In the genomic region with DNA sequence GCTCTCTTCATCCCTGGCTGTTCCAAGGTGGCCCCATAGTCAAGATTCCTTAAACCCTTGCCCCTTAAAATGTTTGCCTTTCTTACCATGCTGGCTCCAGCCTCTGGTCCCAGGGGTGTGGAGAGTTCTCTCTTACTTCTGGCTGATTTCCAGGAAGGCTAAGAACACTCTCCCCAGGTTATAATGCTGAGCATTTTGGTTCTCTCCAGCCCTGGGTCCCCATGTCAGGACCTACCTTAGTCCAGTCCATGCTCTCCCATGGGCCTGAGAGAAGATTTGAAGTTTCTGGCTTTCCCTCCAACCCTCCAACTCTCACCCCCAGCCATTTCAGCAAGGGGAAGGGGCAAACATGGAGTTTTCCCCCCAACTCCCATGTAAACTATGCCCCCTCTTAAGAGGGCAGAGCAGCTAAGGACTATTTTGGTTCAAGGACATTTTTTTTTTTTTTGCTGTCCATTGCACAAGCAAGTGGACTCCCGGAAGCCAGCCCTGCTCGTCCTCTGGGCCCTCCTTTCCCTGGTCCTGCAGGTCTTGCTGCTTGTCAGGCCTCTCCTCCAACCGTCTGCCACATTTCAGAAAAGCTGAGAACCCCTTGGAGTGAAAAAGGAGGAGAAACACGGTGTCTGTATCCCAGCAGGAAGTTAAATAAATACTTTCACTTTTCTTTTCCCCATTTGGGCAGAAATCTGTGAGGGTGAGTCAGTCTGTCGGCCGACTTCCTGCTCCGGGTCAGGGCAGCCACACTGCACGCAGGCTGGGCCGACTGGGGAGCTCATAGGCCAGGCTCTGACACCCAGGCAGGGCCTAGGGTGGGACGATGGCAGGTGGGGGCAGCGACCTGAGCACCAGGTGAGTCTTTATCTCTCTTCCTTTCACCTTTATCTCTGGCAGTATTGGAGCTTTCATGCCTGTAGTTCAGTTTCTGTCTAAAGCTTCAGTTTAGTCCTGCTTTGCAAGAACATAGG, we compare ENCODE assay signal across 8 cellular contexts. TPM values are rescaled to one million over a fixed set of nuclear protein-coding genes. Genes with fewer than 3 reads are reported as not detected.
DNase-seq lines count a peak whose midpoint lies in the region; ATAC-seq, FAIRE-seq and TF ChIP-seq lines count a peak whose summit lies in the region.

A gene (plus strand): TSS at position 741 of the 965 bp plus-strand sequence. CDS start 77 bp downstream, at position 818.

- H3K4me2 ChIP-seq in GM12878 (ENCODE audit: control insufficient read depth, insufficient read depth) = peak within 1 kb of the TSS; percentile 96

- in situ Hi-C loops in GM12878 (cut with MboI) = no loop called here

- no peak for TF ChIP-seq EP300 in GM12878 (IDR thresholded peaks at IDR 0.05; ENCODE audit: borderline replicate concordance in 1 of 2, control insufficient read depth in 1 of 2, low read depth in 2 of 2, low read length in 2 of 2)

- intact Hi-C loops in GM12878 (cut with micrococcal nuclease; ENCODE audit: unreplicated experiment) = loop anchor here (5.0 kb wide), 4 partner anchors 91 to 286 kb away; a partner anchor contains a TSS

- H3K27ac ChIP-seq in GM12878 (ENCODE audit: control insufficient read depth, insufficient read depth) = peak within 1 kb of the TSS; percentile 96

- no peaks in the 10 kb centered on the region for H3K4me1 Mint-ChIP-seq in glutamatergic neuron (ENCODE audit: low read depth, unreplicated experiment)

- H4K20me1 ChIP-seq in GM12878 (ENCODE audit: control insufficient read depth, insufficient read depth) = no peaks in the 10 kb centered on the region

- no peak for TF ChIP-seq CTCF in GM12878 (IDR thresholded peaks at IDR 0.05 in 2 of 3, conservative IDR thresholded peaks at IDR 0.05 in 1 of 3; ENCODE audit: control insufficient read depth in 2 of 3, extremely low read depth in 1 of 3, insufficient read depth in 1 of 3, low read depth in 3 of 3, low read length in 3 of 3)
- TF ChIP-seq CTCF in glutamatergic neuron (IDR thresholded peaks at IDR 0.05; ENCODE audit: partially characterized antibody, unreplicated experiment) = no peak

- H3K9me3 ChIP-seq in GM12878 (replicated peaks; ENCODE audit: control insufficient read depth, insufficient read depth, low read length) = no peaks in the 10 kb centered on the region; the same call in 1 of the 3 replicates

- no peak within 1 kb of the TSS for H3K27ac Mint-ChIP-seq in glutamatergic neuron (ENCODE audit: unreplicated experiment)

- CTCF ChIA-PET in GM12878 (lab: Yijun Ruan, JAX) = interaction anchor here (0.6 to 2.3 kb wide), 9 partner anchors 8 to 318 kb away, joined by 3 to 8 read pairs (median 3); no protein-coding TSS in a partner anchor

- no peaks in the 10 kb centered on the region for H3K4me1 ChIP-seq in GM12878 (ENCODE audit: control insufficient read depth, insufficient read depth, low read length)

- no peaks in the 10 kb centered on the region for H3K36me3 ChIP-seq in GM12878 (ENCODE audit: control insufficient read depth in 2 of 2, insufficient read depth in 2 of 2, low read length in 1 of 2)

- RAD21 ChIA-PET in GM12878 (lab: Charles Lee; ENCODE audit: unreplicated experiment) = interaction anchor here (1.0 to 2.1 kb wide), 17 partner anchors 8 to 284 kb away, joined by 3 to 14 read pairs (median 5); a partner anchor contains a TSS

- SMC1A ChIA-PET in GM12878 (lab: Charles Lee; ENCODE audit: uncharacterized antibody, unreplicated experiment) = interaction anchor here (0.7 to 4.0 kb wide), 22 partner anchors 9 to 288 kb away, joined by 3 to 23 read pairs (median 4); a partner anchor contains a TSS

- H3K9me3 Mint-ChIP-seq in glutamatergic neuron (ENCODE audit: unreplicated experiment) = no peaks in the 10 kb centered on the region

- POLR2A ChIA-PET in GM12878 (lab: Charles Lee) = interaction anchor here (0.6 to 2.4 kb wide), 11 partner anchors 8 to 261 kb away, joined by 3 to 12 read pairs (median 5); a partner anchor contains a TSS

- no peak for TF ChIP-seq RAD21 in GM12878 (IDR thresholded peaks at IDR 0.05; ENCODE audit: insufficient read depth, low read depth, low read length)

- H3K79me2 ChIP-seq in GM12878 (ENCODE audit: control insufficient read depth, insufficient read depth, low read length) = peaks cover 8% of the 10 kb centered on the region

- peak within 1 kb of the TSS; percentile 78 for H3K4me3 ChIP-seq in GM12878

- peak within 1 kb of the TSS; percentile 87 for H3K9ac ChIP-seq in GM12878 (ENCODE audit: control insufficient read depth, insufficient read depth, low read length)

- H3K36me3 Mint-ChIP-seq in glutamatergic neuron (ENCODE audit: unreplicated experiment) = peaks cover 10% of the 10 kb centered on the region

- H3K27me3 Mint-ChIP-seq in glutamatergic neuron (ENCODE audit: unreplicated experiment) = peaks cover 2% of the 10 kb centered on the region

- no peaks in the 10 kb centered on the region for H3K27me3 ChIP-seq in GM12878 (replicated peaks in 1 of 2; ENCODE audit: control insufficient read depth in 2 of 2, insufficient read depth in 2 of 2, low read length in 1 of 2)

- under 1% methylated on average over 11 of the region's 11 CpGs for WGBS in GM12878 (ENCODE audit: insufficient coverage, insufficient replicate concordance, low lambda C conversion rate, missing lambda C conversion rate)

- peak; percentile 95 for FAIRE-seq in GM12878 (lab: Jason Lieb, UNC)

- ATAC-seq in GM21390 (IDR thresholded peaks at IDR 0.05; ENCODE audit: unreplicated experiment) = peak; percentile 90
- ATAC-seq in GM12878 = peak; percentile 96

- DNase-seq in CMK (ENCODE audit: low read depth) = peak; percentile 24
- DNase-seq in HT1080 (ENCODE audit: low read depth) = peak; percentile 88
- DNase-seq in T1000 (lab: John Stamatoyannopoulos, UW) = peak; percentile 42
- peak; percentile 55 for DNase-seq in GM12878 (ENCODE audit: low read depth, low spot score)
- peak; percentile 90 for DNase-seq in kidney tubule cell (ENCODE audit: low spot score)
- DNase-seq in stimulated activated CD4-positive, alpha-beta T cell treated with anti-CD3 and anti-CD28 coated beads, Interleukin-2, amount 100 ng/mL, for 48 hours = peak; percentile 54 to 60
- DNase-seq in glutamatergic neuron = no peak

- peak; percentile 81 for TF ChIP-seq POLR2A in GM12878 (IDR thresholded peaks at IDR 0.05; ENCODE audit: low read depth, low read length)

- no TSS peak for BruUV-seq in GM12878 (replicated peaks; lab: Mats Ljungman, UMichigan)

- peak within 1 kb of the TSS; percentile 87 for H2AFZ ChIP-seq in GM12878 (ENCODE audit: control insufficient read depth, low read depth, low read length)

- H3K4me3 Mint-ChIP-seq in glutamatergic neuron (ENCODE audit: unreplicated experiment) = no peak within 1 kb of the TSS

TF ChIP-seq in GM12878, 131 proteins besides CTCF, POLR2A, EP300 and RAD21 (continues in another document):
- TF ChIP-seq, protein P1, sequence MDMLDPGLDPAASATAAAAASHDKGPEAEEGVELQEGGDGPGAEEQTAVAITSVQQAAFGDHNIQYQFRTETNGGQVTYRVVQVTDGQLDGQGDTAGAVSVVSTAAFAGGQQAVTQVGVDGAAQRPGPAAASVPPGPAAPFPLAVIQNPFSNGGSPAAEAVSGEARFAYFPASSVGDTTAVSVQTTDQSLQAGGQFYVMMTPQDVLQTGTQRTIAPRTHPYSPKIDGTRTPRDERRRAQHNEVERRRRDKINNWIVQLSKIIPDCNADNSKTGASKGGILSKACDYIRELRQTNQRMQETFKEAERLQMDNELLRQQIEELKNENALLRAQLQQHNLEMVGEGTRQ (IDR thresholded peaks at IDR 0.05; ENCODE audit: borderline replicate concordance, low read depth, low read length) = no peak
- TF ChIP-seq CHD4 (IDR thresholded peaks at IDR 0.05) (no peak), SPI1 (IDR thresholded peaks at IDR 0.05; ENCODE audit: borderline replicate concordance, insufficient read depth, low read depth, low read length) (peak; percentile 48; the same call in 1 of the 2 replicates), NBN (IDR thresholded peaks at IDR 0.05) (peak; percentile 25; the same call in 1 of the 2 replicates), GABPA (IDR thresholded peaks at IDR 0.05; ENCODE audit: low read depth) (peak; percentile 92), HCFC1 (IDR thresholded peaks at IDR 0.05; ENCODE audit: low read length) (peak; percentile 53), POLR2AphosphoS5 (IDR thresholded peaks at IDR 0.05; ENCODE audit: low read length) (peak; percentile 66)
- TF ChIP-seq, protein P2, sequence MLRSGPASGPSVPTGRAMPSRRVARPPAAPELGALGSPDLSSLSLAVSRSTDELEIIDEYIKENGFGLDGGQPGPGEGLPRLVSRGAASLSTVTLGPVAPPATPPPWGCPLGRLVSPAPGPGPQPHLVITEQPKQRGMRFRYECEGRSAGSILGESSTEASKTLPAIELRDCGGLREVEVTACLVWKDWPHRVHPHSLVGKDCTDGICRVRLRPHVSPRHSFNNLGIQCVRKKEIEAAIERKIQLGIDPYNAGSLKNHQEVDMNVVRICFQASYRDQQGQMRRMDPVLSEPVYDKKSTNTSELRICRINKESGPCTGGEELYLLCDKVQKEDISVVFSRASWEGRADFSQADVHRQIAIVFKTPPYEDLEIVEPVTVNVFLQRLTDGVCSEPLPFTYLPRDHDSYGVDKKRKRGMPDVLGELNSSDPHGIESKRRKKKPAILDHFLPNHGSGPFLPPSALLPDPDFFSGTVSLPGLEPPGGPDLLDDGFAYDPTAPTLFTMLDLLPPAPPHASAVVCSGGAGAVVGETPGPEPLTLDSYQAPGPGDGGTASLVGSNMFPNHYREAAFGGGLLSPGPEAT (IDR thresholded peaks at IDR 0.05; ENCODE audit: low read depth) = peak; percentile 43; the same call in 1 of the 2 replicates

RNA-seq across cellular contexts. Expression of the gene that starts here (rescaled TPM):
- total RNA-seq in HT1080 (2014; rRNA removed; shearing (Covaris generic)) = 9.3 and 10.4 TPM in 2 replicates
- polyA plus RNA-seq in HT1080 (2015; cell fraction: cytosol; rRNA removed) = 14.2 and 16.2 TPM in 2 replicates
- polyA plus RNA-seq in HT1080 (2015; cell fraction: nucleus; rRNA removed) = 45.7 and 94.5 TPM in 2 replicates
- total RNA-seq in GM12878 (2013; cell fraction: nucleolus; rRNA removed) = 157 and 182 TPM in 2 replicates
- total RNA-seq in GM12878 (2014; rRNA removed) (12.5 and 13.3 TPM in 2 replicates), GM12878 (2014; rRNA removed; fragmentation: Illumina TruSeq; extraction: Trizol) (21.1 and 21.4 TPM in 2 replicates), GM12878 (2021) (17.3 and 18.5 TPM in 2 replicates), glutamatergic neuron (ENCODE audit: unreplicated experiment) (0.34 TPM)
- 16.1 TPM for polyA plus RNA-seq in GM12878 (2011; ENCODE audit: low read depth)
- polyA plus RNA-seq in GM12878 (2011; rRNA removed) (25.6 and 33.0 TPM in 2 replicates), GM12878 (2014; fragmentation: Illumina TruSeq; extraction: Trizol) (28.6 and 28.7 TPM in 2 replicates), GM12878 (2014; fragmentation: Nextera tagmentation; extraction: Ambion mirVana) (1 to 10 TPM; 4.7 to 6.1 TPM), GM12878 (2014; rRNA removed) (17.0 and 18.3 TPM in 2 replicates), GM12878 (2016; fragmentation: Nextera tagmentation; extraction: Ambion mirVana) (10 to 100 TPM; 10.4 to 12.9 TPM)
- polyA plus RNA-seq in GM12878 (2011; cell fraction: cytosol; rRNA removed) = 15.0 and 16.0 TPM in 2 replicates
- 75.2 and 83.6 TPM in 2 replicates for polyA plus RNA-seq in GM12878 (2011; cell fraction: nucleus; rRNA removed)
- polyA plus RNA-seq in GM12878 (2012) = 21.2 TPM in 2 replicates
- polyA minus RNA-seq in GM12878 (2011; rRNA and poly(A)+ RNA removed) = 20.6 and 21.0 TPM in 2 replicates
- 5.4 and 9.1 TPM in 2 replicates for polyA minus RNA-seq in GM12878 (2011; cell fraction: cytosol; rRNA and poly(A)+ RNA removed)
- 36.1 and 55.1 TPM in 2 replicates for polyA minus RNA-seq in GM12878 (2011; cell fraction: nucleus; rRNA and poly(A)+ RNA removed)
